ENCODE assay signal across 27 cellular contexts in the genomic region with DNA sequence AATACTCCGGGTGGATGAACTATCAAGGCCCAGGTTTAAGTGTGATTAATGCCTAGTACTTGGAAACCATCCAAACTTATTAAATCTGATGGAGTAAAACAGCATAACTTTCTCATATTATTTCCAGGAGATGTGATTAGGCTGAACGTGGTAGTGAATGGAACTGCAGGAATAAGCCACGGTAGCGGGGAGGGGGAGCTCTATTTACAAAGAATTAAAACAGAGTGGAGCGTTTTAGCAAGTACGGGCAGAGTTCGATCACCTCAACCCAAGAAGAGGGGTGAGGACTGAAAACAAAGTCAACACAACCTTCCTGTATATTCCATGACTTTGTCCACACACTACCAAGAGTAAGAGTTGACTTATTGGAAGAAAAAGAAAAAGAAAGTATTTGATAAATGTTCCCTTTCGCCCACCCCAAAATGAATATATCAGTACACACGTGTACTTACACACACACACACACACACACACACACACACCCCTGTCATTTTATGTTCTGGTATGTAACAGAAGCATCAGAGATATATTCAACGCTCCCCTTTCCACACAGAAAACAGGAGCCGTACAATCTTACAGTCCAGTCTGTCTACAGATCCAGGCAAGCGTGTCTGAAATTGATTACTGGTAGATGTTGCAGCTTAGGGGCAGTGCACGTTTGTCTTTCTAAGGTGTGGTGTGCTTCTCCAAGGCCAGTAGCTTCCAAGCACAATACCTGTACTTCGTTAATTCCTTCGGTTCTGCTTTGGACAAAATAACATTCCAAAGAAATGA.
DNase-seq lines count a peak whose midpoint lies in the region; ATAC-seq and TF ChIP-seq lines count a peak whose summit lies in the region.
"Had no signal": no experiment of that assay in that cellular context is flagged by ENCODE, and none has a peak within 500 bp of the region (broad histone marks: within the 10 kb centered on the region; RNA-seq: fewer than 3 reads in every experiment).

No MANE protein-coding gene starts in this region.

- DNase-seq in COR-L47 (lab: John Stamatoyannopoulos, UW) (peak; percentile 51), HuH-7 (ENCODE audit: low spot score) (peak; percentile 47), NCI-H345 (lab: John Stamatoyannopoulos, UW) (peak; percentile 45), kidney tubule cell (ENCODE audit: low spot score) (peak; percentile 49), germinal center (ENCODE audit: low spot score) (no peak), dermis blood vessel endothelial cell (no peak), MCF 10A (ENCODE audit: unreplicated experiment) (no peak)
- no peak for DNase-seq in activated CD8-positive, alpha-beta T cell treated with anti-CD3 and anti-CD28 coated beads, Interleukin-2, amount 10 ng/mL, durations not matched to agents 7 days and 5 days
- DNase-seq: activated CD4-positive, alpha-beta T cell treated with anti-CD3 and anti-CD28 coated beads, Interleukin-2, amount 10 ng/mL, durations not matched to agents 24 days and 14 days; activated naive CD4-positive, alpha-beta T cell treated with anti-CD3 and anti-CD28 coated beads, Interleukin-2, amount 10 ng/mL, durations not matched to agents 7 days and 5 days; amniotic stem cell; effector memory CD8-positive, alpha-beta T cell; EL; foreskin keratinocyte; left ventricle myocardium superior; NCI-H1930; NCI-H510A treated with DMSO at 0.1 percent for 48 hours; pancreas; RPMI8226; stimulated activated naive CD8-positive, alpha-beta T cell treated with anti-CD3 and anti-CD28 coated beads, Interleukin-15, Interleukin-2, amounts not matched to agents 100 U/mL and 50 U/mL, for 24 hours; uterus had no signal

- no peak for ATAC-seq in activated CD8-positive, alpha-beta T cell treated with anti-CD3 and anti-CD28 coated beads, Interleukin-2, amount 10 ng/mL, durations not matched to agents 7 days and 5 days
- ATAC-seq: effector memory CD8-positive, alpha-beta T cell; foreskin keratinocyte; HCT116; left ventricle myocardium superior; sciatic nerve; stimulated activated naive CD8-positive, alpha-beta T cell treated with anti-CD3 and anti-CD28 coated beads, Interleukin-15, Interleukin-2, amounts not matched to agents 100 U/mL and 50 U/mL, for 24 hours had no signal

- CTCF ChIA-PET in activated CD8-positive, alpha-beta T cell treated with anti-CD3 and anti-CD28 coated beads, Interleukin-2, amount 10 ng/mL, durations not matched to agents 7 days and 5 days (lab: Charles Lee) = no interaction called here
- CTCF ChIA-PET in MCF 10A (lab: Yijun Ruan, JAX) = no interaction called here

- intact Hi-C loops in MCF 10A (cut with micrococcal nuclease) = no loop called here

- H3K4me1 Mint-ChIP-seq in activated CD8-positive, alpha-beta T cell treated with anti-CD3 and anti-CD28 coated beads, Interleukin-2, amount 10 ng/mL, durations not matched to agents 7 days and 5 days (ENCODE audit: low read depth) = no peaks in the 10 kb centered on the region
- H3K4me1 Mint-ChIP-seq in MCF 10A (ENCODE audit: insufficient read depth, unreplicated experiment) = no peaks in the 10 kb centered on the region
- H3K4me1 Mint-ChIP-seq: activated CD4-positive, alpha-beta T cell treated with anti-CD3 and anti-CD28 coated beads, Interleukin-2, amount 10 ng/mL, durations not matched to agents 24 days and 14 days; activated naive CD4-positive, alpha-beta T cell treated with anti-CD3 and anti-CD28 coated beads, Interleukin-2, amount 10 ng/mL, durations not matched to agents 7 days and 5 days; IgD-negative memory B cell had no signal

- peaks cover 3% of the 10 kb centered on the region for H3K27me3 Mint-ChIP-seq in activated CD8-positive, alpha-beta T cell treated with anti-CD3 and anti-CD28 coated beads, Interleukin-2, amount 10 ng/mL, durations not matched to agents 7 days and 5 days (ENCODE audit: low read depth)
- H3K27me3 Mint-ChIP-seq in MCF 10A (ENCODE audit: insufficient read depth, unreplicated experiment) = no peaks in the 10 kb centered on the region
- H3K27me3 Mint-ChIP-seq: IgD-negative memory B cell had no signal

- no peak for TF ChIP-seq CTCF in MCF 10A (IDR thresholded peaks at IDR 0.05; ENCODE audit: unreplicated experiment)

- POLR2A ChIA-PET in activated CD8-positive, alpha-beta T cell treated with anti-CD3 and anti-CD28 coated beads, Interleukin-2, amount 10 ng/mL, durations not matched to agents 7 days and 5 days (lab: Charles Lee) = no interaction called here
- POLR2A ChIA-PET in MCF 10A (lab: Yijun Ruan, JAX) = interaction anchor here (0.7 kb wide), 1 partner anchor 1062 kb away, joined by 3 read pairs; no protein-coding TSS in a partner anchor

- no peaks in the 10 kb centered on the region for H3K36me3 Mint-ChIP-seq in activated CD8-positive, alpha-beta T cell treated with anti-CD3 and anti-CD28 coated beads, Interleukin-2, amount 10 ng/mL, durations not matched to agents 7 days and 5 days (ENCODE audit: low read depth)
- no peaks in the 10 kb centered on the region for H3K36me3 Mint-ChIP-seq in MCF 10A (ENCODE audit: insufficient read depth, unreplicated experiment)
- H3K36me3 Mint-ChIP-seq: activated naive CD4-positive, alpha-beta T cell treated with anti-CD3 and anti-CD28 coated beads, Interleukin-2, amount 10 ng/mL, durations not matched to agents 7 days and 5 days; IgD-negative memory B cell had no signal

- no peak overlapping the region for H3K27ac Mint-ChIP-seq in activated CD8-positive, alpha-beta T cell treated with anti-CD3 and anti-CD28 coated beads, Interleukin-2, amount 10 ng/mL, durations not matched to agents 7 days and 5 days
- H3K27ac Mint-ChIP-seq in MCF 10A (ENCODE audit: low read depth, unreplicated experiment) = no peak overlapping the region
- H3K27ac Mint-ChIP-seq: activated CD4-positive, alpha-beta T cell treated with anti-CD3 and anti-CD28 coated beads, Interleukin-2, amount 10 ng/mL, durations not matched to agents 24 days and 14 days; activated naive CD4-positive, alpha-beta T cell treated with anti-CD3 and anti-CD28 coated beads, Interleukin-2, amount 10 ng/mL, durations not matched to agents 7 days and 5 days; activated T-helper 1 cell treated with anti-CD3 and anti-CD28 coated beads, Interleukin-12 subunit alpha, Interleukin-12 subunit beta, Interleukin-2, Interleukin-4 antibody, amounts not matched to agents 30 ng/mL and 10 ng/mL and 1 ng/mL, durations not matched to agents 14 hours and 24 hours and 36 hours; effector memory CD8-positive, alpha-beta T cell; IgD-negative memory B cell; nephron; T-helper 1 cell treated with Interleukin-12 subunit alpha and Interleukin-12 subunit beta and Interleukin-4 antibody, amounts not matched to agents 30 μg/mL and 1 μg/mL, for 36 hours had no signal

- no peak overlapping the region for H3K4me3 Mint-ChIP-seq in activated CD8-positive, alpha-beta T cell treated with anti-CD3 and anti-CD28 coated beads, Interleukin-2, amount 10 ng/mL, durations not matched to agents 7 days and 5 days
- no peak overlapping the region for H3K4me3 Mint-ChIP-seq in MCF 10A (ENCODE audit: unreplicated experiment)
- H3K4me3 Mint-ChIP-seq: activated CD4-positive, alpha-beta T cell treated with anti-CD3 and anti-CD28 coated beads, Interleukin-2, amount 10 ng/mL, durations not matched to agents 24 days and 14 days; activated naive CD4-positive, alpha-beta T cell treated with anti-CD3 and anti-CD28 coated beads, Interleukin-2, amount 10 ng/mL, durations not matched to agents 7 days and 5 days; activated T-helper 1 cell treated with anti-CD3 and anti-CD28 coated beads, Interleukin-12 subunit alpha, Interleukin-12 subunit beta, Interleukin-2, Interleukin-4 antibody, amounts not matched to agents 30 ng/mL and 10 ng/mL and 1 ng/mL, durations not matched to agents 14 hours and 24 hours and 36 hours; effector memory CD8-positive, alpha-beta T cell; IgD-negative memory B cell; nephron; T-helper 1 cell treated with Interleukin-12 subunit alpha and Interleukin-12 subunit beta and Interleukin-4 antibody, amounts not matched to agents 30 μg/mL and 1 μg/mL, for 36 hours had no signal

- no TSS peak for BruUV-seq in MCF 10A (replicated peaks; lab: Mats Ljungman, UMichigan)

- H3K9me3 Mint-ChIP-seq in activated CD8-positive, alpha-beta T cell treated with anti-CD3 and anti-CD28 coated beads, Interleukin-2, amount 10 ng/mL, durations not matched to agents 7 days and 5 days (ENCODE audit: insufficient read depth) = no peaks in the 10 kb centered on the region
- no peaks in the 10 kb centered on the region for H3K9me3 Mint-ChIP-seq in MCF 10A (ENCODE audit: unreplicated experiment)
- H3K9me3 Mint-ChIP-seq: activated CD4-positive, alpha-beta T cell treated with anti-CD3 and anti-CD28 coated beads, Interleukin-2, amount 10 ng/mL, durations not matched to agents 24 days and 14 days; activated naive CD4-positive, alpha-beta T cell treated with anti-CD3 and anti-CD28 coated beads, Interleukin-2, amount 10 ng/mL, durations not matched to agents 7 days and 5 days; activated T-helper 1 cell treated with anti-CD3 and anti-CD28 coated beads, Interleukin-12 subunit alpha, Interleukin-12 subunit beta, Interleukin-2, Interleukin-4 antibody, amounts not matched to agents 30 ng/mL and 10 ng/mL and 1 ng/mL, durations not matched to agents 14 hours and 24 hours and 36 hours; effector memory CD8-positive, alpha-beta T cell; IgD-negative memory B cell; T-helper 1 cell treated with Interleukin-12 subunit alpha and Interleukin-12 subunit beta and Interleukin-4 antibody, amounts not matched to agents 30 μg/mL and 1 μg/mL, for 36 hours had no signal

Comparison
In these comparisons a context has a peak if more than half of its experiments do, and no peak if none do; other contexts are left out.
1. DNase-seq: peak in COR-L47 (single experiment), HuH-7 (single experiment), NCI-H345 (single experiment) and kidney tubule cell (single experiment); none in germinal center (single experiment), activated CD8-positive, alpha-beta T cell treated with anti-CD3 and anti-CD28 coated beads, Interleukin-2, amount 10 ng/mL, durations not matched to agents 7 days and 5 days (single experiment), dermis blood vessel endothelial cell (single experiment) and MCF 10A (single experiment).